ENCODE assay signal across 19 cellular contexts in the genomic region with DNA sequence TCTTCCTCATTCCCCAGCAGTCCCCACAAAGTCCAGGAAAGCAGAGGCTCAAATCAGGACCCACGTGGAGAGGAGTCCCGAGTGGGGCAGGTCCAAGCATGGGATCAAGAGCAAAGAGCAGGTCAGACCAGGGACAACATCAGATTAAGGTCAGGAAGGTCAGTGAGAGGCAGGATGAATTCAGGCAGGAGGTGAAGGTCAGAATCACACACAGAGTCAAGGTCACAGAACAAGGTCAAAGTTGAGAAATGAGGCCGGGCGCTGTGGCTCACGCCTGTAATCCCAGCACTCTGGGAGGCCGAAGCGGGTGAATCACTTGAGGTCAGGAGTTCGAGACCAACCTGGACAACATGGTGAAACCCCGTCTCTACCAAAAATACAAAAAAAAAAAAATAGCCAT. TPM values are rescaled to one million over a fixed set of nuclear protein-coding genes. Genes with fewer than 3 reads are reported as not detected.
DNase-seq lines count a peak whose midpoint lies in the region; ATAC-seq, FAIRE-seq and TF ChIP-seq lines count a peak whose summit lies in the region.
"Had no signal": no experiment of that assay in that cellular context is flagged by ENCODE, and none has a peak within 500 bp of the region (broad histone marks: within the 10 kb centered on the region; RNA-seq: fewer than 3 reads in every experiment).

No MANE protein-coding gene starts in this region.

- H3K4me3 ChIP-seq in HepG2 (replicated peaks in 1 of 3; ENCODE audit: insufficient read depth in 1 of 3, low read depth in 2 of 3, low read length in 3 of 3): no peak overlapping the region
- no peak overlapping the region for H3K4me3 ChIP-seq in right lobe of liver
- no peak overlapping the region for H3K4me3 ChIP-seq in osteoblast (ENCODE audit: insufficient read depth, low read length)
- H3K4me3 ChIP-seq: A549, BLaER1, GM23248 had no signal

- H3K9ac ChIP-seq in HepG2 (ENCODE audit: insufficient read depth, low read depth, low read length): no peak overlapping the region
- H3K9ac ChIP-seq: BLaER1, GM23248 had no signal

- H3K4me2 ChIP-seq in HepG2 (ENCODE audit: low read depth, low read length): no peak overlapping the region
- no peak overlapping the region for H3K4me2 ChIP-seq in osteoblast (ENCODE audit: insufficient read depth, low read length)
- H3K4me2 ChIP-seq: A549, BLaER1 had no signal

- H3K36me3 Mint-ChIP-seq in brain (no peaks in the 10 kb centered on the region), nephron (ENCODE audit: low read depth) (no peaks in the 10 kb centered on the region), chondrocyte (ENCODE audit: low read depth) (no peaks in the 10 kb centered on the region)
- H3K36me3 Mint-ChIP-seq: CD14-positive monocyte; CD4-positive, alpha-beta memory T cell had no signal

- H3K4me3 Mint-ChIP-seq in brain (peak overlapping the region in 1 of 5 experiments; percentile 26), nephron (no peak overlapping the region), chondrocyte (ENCODE audit: unreplicated experiment) (no peak overlapping the region)
- H3K4me3 Mint-ChIP-seq: CD14-positive monocyte had no signal

- intact Hi-C loops in HepG2 (cut with micrococcal nuclease; ENCODE audit: unreplicated experiment) (no loop called here), right lobe of liver (cut with DNase I) (no loop called here)

- H3K36me3 ChIP-seq in HepG2 (replicated peaks in 1 of 2; ENCODE audit: control insufficient read depth in 1 of 2, insufficient read depth in 2 of 2, low read length in 2 of 2) (no peaks in the 10 kb centered on the region), right lobe of liver (no peaks in the 10 kb centered on the region), osteoblast (ENCODE audit: insufficient read depth, low read length) (no peaks in the 10 kb centered on the region)
- H3K36me3 ChIP-seq: BLaER1 had no signal

- ATAC-seq in HepG2 (no peak), right lobe of liver (no peak)
- ATAC-seq: A549 had no signal

- POLR2A ChIA-PET in HepG2 (lab: Yijun Ruan, JAX): no interaction called here

- CTCF ChIA-PET in HepG2 (lab: Yijun Ruan, JAX; ENCODE audit: low intra/inter-chr PET ratio, low total read pairs): no interaction called here

- H4K20me1 ChIP-seq in HepG2 (ENCODE audit: insufficient read depth, low read length) (no peaks in the 10 kb centered on the region), osteoblast (ENCODE audit: insufficient read depth, low read length) (no peaks in the 10 kb centered on the region)
- H4K20me1 ChIP-seq: BLaER1 had no signal

- no TSS peak for BruUV-seq in HepG2 (replicated peaks; lab: Mats Ljungman, UMichigan)

- no peaks in the 10 kb centered on the region for H3K9me3 ChIP-seq in HepG2 (ENCODE audit: low read length)
- H3K9me3 ChIP-seq in right lobe of liver: no peaks in the 10 kb centered on the region
- H3K9me3 ChIP-seq in osteoblast (ENCODE audit: low read depth, low read length): no peaks in the 10 kb centered on the region
- H3K9me3 ChIP-seq: A549, BLaER1 had no signal

- in situ Hi-C loops in HepG2 (cut with HindIII; ENCODE audit: extremely low pct_ligation_motif_present, low pct_unique_long_range_greater_than_20kb): no loop called here
- in situ Hi-C loops in ACHN (cut with HindIII; ENCODE audit: low pct_ligation_motif_present, low pct_unique_long_range_greater_than_20kb, low sequenced_read_pairs): no loop called here

- H3K4me1 Mint-ChIP-seq in brain (peaks cover 42% of the 10 kb centered on the region), nephron (peaks cover 46% of the 10 kb centered on the region), chondrocyte (ENCODE audit: low read depth) (peaks cover 60% of the 10 kb centered on the region)
- H3K4me1 Mint-ChIP-seq: CD14-positive monocyte; CD4-positive, alpha-beta memory T cell had no signal

- TF ChIP-seq EP300 in HepG2 (IDR thresholded peaks at IDR 0.05; ENCODE audit: low read depth in 2 of 2, low read length in 2 of 2): no peak
- no peak for TF ChIP-seq EP300 in HepG2 (CRISPR knock-in tag; IDR thresholded peaks at IDR 0.05; ENCODE audit: borderline replicate concordance)

- H3K9me3 Mint-ChIP-seq in brain (no peaks in the 10 kb centered on the region), nephron (no peaks in the 10 kb centered on the region), chondrocyte (ENCODE audit: low read depth) (no peaks in the 10 kb centered on the region)
- H3K9me3 Mint-ChIP-seq: CD4-positive, alpha-beta memory T cell had no signal

- DNase-seq in HepG2 (ENCODE audit: low spot score): no peak
- DNase-seq in right lobe of liver: no peak
- DNase-seq in osteoblast (ENCODE audit: insufficient read length, low spot score, missing footprints): peak; percentile 26
- DNase-seq in T1000 (lab: John Stamatoyannopoulos, UW): no peak
- no peak for DNase-seq in ACHN
- no peak for DNase-seq in chondrocyte (ENCODE audit: low spot score)
- DNase-seq: Calu3; CD4-positive, alpha-beta memory T cell; DMS79 treated with DMSO at 0.1 percent for 48 hours; GF-D8; GM23248 had no signal

- H3K27ac Mint-ChIP-seq in brain (peak overlapping the region in 3 of 5 experiments; percentile 24 to 85 (median 25)), nephron (peak overlapping the region in 2 of 3 experiments; percentile 35 to 95), chondrocyte (ENCODE audit: unreplicated experiment) (no peak overlapping the region)
- H3K27ac Mint-ChIP-seq: CD14-positive monocyte; CD4-positive, alpha-beta memory T cell had no signal

- TF ChIP-seq RAD21 in HepG2 (CRISPR knock-in tag; IDR thresholded peaks at IDR 0.05): no peak

- H3K27ac ChIP-seq in HepG2 (ENCODE audit: extremely low read length, insufficient read depth, low read length) (no peak overlapping the region), right lobe of liver (no peak overlapping the region), osteoblast (ENCODE audit: low read depth, low read length) (no peak overlapping the region)
- H3K27ac ChIP-seq: 22Rv1, A549, BLaER1, GM23248 had no signal

- FAIRE-seq in HepG2 (lab: Jason Lieb, UNC): no peak
- FAIRE-seq: A549 had no signal

- TF ChIP-seq CTCF in HepG2 (CRISPR knock-in tag; IDR thresholded peaks at IDR 0.05): no peak
- TF ChIP-seq CTCF in right lobe of liver (IDR thresholded peaks at IDR 0.05): no peak
- no peak for TF ChIP-seq CTCF in brain (conservative IDR thresholded peaks at IDR 0.05)
- no peak for TF ChIP-seq CTCF in nephron (IDR thresholded peaks at IDR 0.05; ENCODE audit: unreplicated experiment in 3 of 3)
- TF ChIP-seq CTCF in osteoblast (IDR thresholded peaks at IDR 0.05; ENCODE audit: extremely low read depth, low read depth, low read length): no peak
- no peak for TF ChIP-seq CTCF in chondrocyte (IDR thresholded peaks at IDR 0.05)

- 6% methylated on average over 9 of the region's 9 CpGs for WGBS in HepG2 (ENCODE audit: low lambda C conversion rate)
- WGBS in right lobe of liver (ENCODE audit: insufficient coverage, low coverage, low lambda C conversion rate, missing lambda C conversion rate): 34% methylated on average over 9 of the region's 9 CpGs

- H3K27me3 ChIP-seq in HepG2 (ENCODE audit: control insufficient read depth in 1 of 2, insufficient read depth in 2 of 2, low read length in 2 of 2) (peaks cover 3 to 56% of the 10 kb centered on the region in 2 experiments; a peak in 3 of 5 replicates), right lobe of liver (no peaks in the 10 kb centered on the region), osteoblast (ENCODE audit: insufficient read depth, low read length) (peaks cover 4% of the 10 kb centered on the region)

- H3K4me1 ChIP-seq in HepG2 (ENCODE audit: insufficient read depth, low read length) (peaks cover 10% of the 10 kb centered on the region), right lobe of liver (no peaks in the 10 kb centered on the region), osteoblast (ENCODE audit: insufficient read depth, low read length) (peaks cover 16% of the 10 kb centered on the region)

- no peak for TF ChIP-seq POLR2A in HepG2 (IDR thresholded peaks at IDR 0.05; ENCODE audit: insufficient read depth in 1 of 2, low read depth in 2 of 2, low read length in 2 of 2)
- TF ChIP-seq POLR2A in right lobe of liver (IDR thresholded peaks at IDR 0.05): no peak

- H2AFZ ChIP-seq in HepG2 (ENCODE audit: low read length) (no peak overlapping the region), osteoblast (ENCODE audit: low read length) (no peak overlapping the region)
- H2AFZ ChIP-seq: GM23248 had no signal

- H3K79me2 ChIP-seq in HepG2 (ENCODE audit: insufficient read depth, low read length) (no peaks in the 10 kb centered on the region), osteoblast (ENCODE audit: insufficient read depth, low read length) (no peaks in the 10 kb centered on the region)

- H3K27me3 Mint-ChIP-seq in brain (no peaks in the 10 kb centered on the region), nephron (ENCODE audit: low read depth) (peaks cover 11% of the 10 kb centered on the region), chondrocyte (ENCODE audit: low read depth) (no peaks in the 10 kb centered on the region)

RNA-seq across cellular contexts. Expression of a gene that starts 2.3 kb away (rescaled TPM):
- not detected in 2 replicates for total RNA-seq in HepG2 (2016; rRNA removed; fragmentation: Illumina TruSeq; extraction: Trizol)
- not detected in 2 replicates for total RNA-seq in HepG2 (2016; cell fraction: cytosol; rRNA removed; fragmentation: Illumina TruSeq; extraction: Trizol; ENCODE audit: low read depth)
- total RNA-seq in HepG2 (2016; cell fraction: insoluble cytoplasmic fraction; rRNA removed; fragmentation: Illumina TruSeq; extraction: Trizol): not detected in 2 replicates
- total RNA-seq in HepG2 (2016; cell fraction: membrane; rRNA removed; fragmentation: Illumina TruSeq; extraction: Trizol): not detected in 2 replicates
- total RNA-seq in HepG2 (2016; cell fraction: nucleus; rRNA removed; fragmentation: Illumina TruSeq; extraction: Trizol): not detected in 2 replicates
- 0.16 TPM in 1 of 2 replicates, not detected in the other for polyA plus RNA-seq in HepG2 (2011; rRNA removed)
- polyA plus RNA-seq in HepG2 (2011; cell fraction: cytosol; rRNA removed): not detected in 2 replicates
- polyA plus RNA-seq in HepG2 (2011; cell fraction: nucleus; rRNA removed): not detected in 2 replicates
- polyA plus RNA-seq in HepG2 (2012): not detected in 2 replicates
- polyA plus RNA-seq in HepG2 (2016; cell fraction: cytosol; fragmentation: Illumina TruSeq; extraction: Trizol; ENCODE audit: low read depth): not detected in 2 replicates
- polyA plus RNA-seq in HepG2 (2016; cell fraction: insoluble cytoplasmic fraction; fragmentation: Illumina TruSeq; extraction: Trizol; ENCODE audit: low read depth): not detected in 2 replicates
- not detected in 2 replicates for polyA plus RNA-seq in HepG2 (2016; cell fraction: membrane; fragmentation: Illumina TruSeq; extraction: Trizol; ENCODE audit: low read depth)
- not detected in 2 replicates for polyA plus RNA-seq in HepG2 (2016; cell fraction: nucleus; fragmentation: Illumina TruSeq; extraction: Trizol; ENCODE audit: insufficient read depth, low read depth)
- not detected in 2 replicates for polyA minus RNA-seq in HepG2 (2011; rRNA and poly(A)+ RNA removed; ENCODE audit: low replicate concordance)
- not detected in 2 replicates for polyA minus RNA-seq in HepG2 (2011; cell fraction: cytosol; rRNA and poly(A)+ RNA removed)
- polyA minus RNA-seq in HepG2 (2011; cell fraction: nucleus; rRNA and poly(A)+ RNA removed): not detected in 2 replicates
- total RNA-seq in right lobe of liver: not detected
- polyA plus RNA-seq in brain (ENCODE audit: insufficient read depth, low read depth, low replicate concordance): not detected
- total RNA-seq in osteoblast: not detected in 2 replicates
- total RNA-seq in chondrocyte: 3.4 to 5.1 TPM (median 4.7 TPM) in 3 replicates
- total RNA-seq: Calu3; CD4-positive, alpha-beta memory T cell; GM23248; H7 had no signal
- polyA plus RNA-seq: A549; AG04450; CD14-positive monocyte; CD4-positive, alpha-beta memory T cell; GM23248 had no signal
